30 cellular contexts compared by ENCODE assay signal in the genomic region with DNA sequence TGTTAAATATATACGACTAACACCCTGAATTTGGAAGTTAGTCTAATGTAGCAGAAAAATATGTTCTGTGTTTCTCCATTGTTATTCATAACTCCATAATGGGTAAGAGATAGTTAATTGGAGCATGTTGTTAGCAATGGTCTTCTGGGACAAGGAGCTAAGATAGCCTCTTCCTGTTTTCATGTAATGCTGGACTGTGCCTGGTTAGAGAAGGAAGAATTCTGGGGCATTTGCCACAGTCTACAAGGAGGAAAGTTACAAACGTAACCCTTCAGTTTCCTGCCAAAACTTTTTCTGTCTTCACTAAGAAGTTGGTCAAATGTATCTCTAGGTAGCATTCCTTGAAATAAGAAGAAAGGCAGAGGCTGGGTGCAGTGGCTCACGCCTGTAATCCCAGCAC.
"Had no signal": no experiment of that assay in that cellular context is flagged by ENCODE, and none has a peak within 500 bp of the region (broad histone marks: within the 10 kb centered on the region; RNA-seq: fewer than 3 reads in every experiment).

No MANE protein-coding gene starts in this region.

- H3K27me3 ChIP-seq: adrenal gland, cardiac muscle cell, foreskin keratinocyte, heart right ventricle, sigmoid colon, uterus had no signal

- H3K36me3 Mint-ChIP-seq: natural killer cell; stimulated activated memory B cell treated with anti-CD40 and anti-IgM and Interleukin-4, amounts not matched to agents 10 μg/mL and 1 μg/mL and 100 μg/mL, for 72 hours had no signal

- H3K36me3 ChIP-seq: adrenal gland, uterus had no signal

- ATAC-seq: activated naive CD4-positive, alpha-beta T cell treated with anti-CD3 and anti-CD28 coated beads, Interleukin-2, amount 50 U/mL, for 72 hours; activated T-helper 17 cell treated with anti-CD3 and anti-CD28 coated beads, Interleukin-2, amount 50 U/mL, for 72 hours; effector memory CD8-positive, alpha-beta T cell; foreskin keratinocyte; left lobe of liver; natural killer cell; stimulated activated memory B cell treated with anti-CD40 and anti-IgM and Interleukin-4, amounts not matched to agents 10 μg/mL and 1 μg/mL and 100 μg/mL, for 72 hours; stimulated activated naive CD8-positive, alpha-beta T cell treated with anti-CD3 and anti-CD28 coated beads, Interleukin-15, amount 100 ng/mL, for 72 hours had no signal

- H3K27ac Mint-ChIP-seq: activated T-helper 17 cell treated with anti-CD3 and anti-CD28 coated beads, Interleukin-2, amount 50 U/mL, for 72 hours; brain; effector memory CD8-positive, alpha-beta T cell; natural killer cell; stimulated activated memory B cell treated with anti-CD40 and anti-IgM and Interleukin-4, amounts not matched to agents 10 μg/mL and 1 μg/mL and 100 μg/mL, for 72 hours; stimulated activated naive CD8-positive, alpha-beta T cell treated with anti-CD3 and anti-CD28 coated beads, Interleukin-15, amount 100 ng/mL, for 72 hours; type B pancreatic cell had no signal

- H3K27ac ChIP-seq: adrenal gland, cardiac muscle cell, foreskin keratinocyte, sigmoid colon, uterus had no signal

- H3K9me3 Mint-ChIP-seq: activated naive CD4-positive, alpha-beta T cell treated with anti-CD3 and anti-CD28 coated beads, Interleukin-2, amount 50 U/mL, for 72 hours; activated T-helper 17 cell treated with anti-CD3 and anti-CD28 coated beads, Interleukin-2, amount 50 U/mL, for 72 hours; brain; effector memory CD8-positive, alpha-beta T cell; natural killer cell; stimulated activated memory B cell treated with anti-CD40 and anti-IgM and Interleukin-4, amounts not matched to agents 10 μg/mL and 1 μg/mL and 100 μg/mL, for 72 hours; stimulated activated naive CD8-positive, alpha-beta T cell treated with anti-CD3 and anti-CD28 coated beads, Interleukin-15, amount 100 ng/mL, for 72 hours; type B pancreatic cell had no signal

- DNase-seq: activated CD4-positive, alpha-beta T cell treated with anti-CD3 and anti-CD28 coated beads, Interleukin-2, amount 50 U/mL, for 1 hour; activated CD4-positive, CD25-positive, alpha-beta regulatory T cell treated with anti-CD3 and anti-CD28 coated beads, Interleukin-2, amount 50 U/mL, for 72 hours; activated CD8-positive, alpha-beta memory T cell treated with anti-CD3 and anti-CD28 coated beads, Interleukin-2, amount 50 U/mL, for 4 hours; activated gamma-delta T cell treated with Interleukin-2 at 50 U/mL for 16 hours; activated T-cell treated with anti-CD3 and anti-CD28 coated beads, Interleukin-2, amount 50 U/mL, for 1 hour; adrenal gland; aorta; cortex of kidney; effector memory CD8-positive, alpha-beta T cell; foreskin keratinocyte; heart right ventricle; kidney glomerular epithelial cell; mesendoderm; natural killer cell; posterior cingulate gyrus; sigmoid colon; small intestine; stimulated activated CD4-positive, alpha-beta T cell treated with anti-CD3 and anti-CD28 coated beads, Interleukin-4, amount 100 ng/mL, for 4 hours; stimulated activated CD8-positive, alpha-beta memory T cell treated with anti-CD3 and anti-CD28 coated beads, Interleukin-4, amount 100 ng/mL, for 48 hours; stimulated activated naive CD8-positive, alpha-beta T cell treated with anti-CD3 and anti-CD28 coated beads, Interleukin-15, amount 100 ng/mL, for 72 hours; substantia nigra; uterus had no signal

- H3K9me3 ChIP-seq: adrenal gland, heart right ventricle, sigmoid colon, uterus had no signal

- H3K27me3 Mint-ChIP-seq: activated T-helper 17 cell treated with anti-CD3 and anti-CD28 coated beads, Interleukin-2, amount 50 U/mL, for 72 hours; brain; effector memory CD8-positive, alpha-beta T cell; stimulated activated memory B cell treated with anti-CD40 and anti-IgM and Interleukin-4, amounts not matched to agents 10 μg/mL and 1 μg/mL and 100 μg/mL, for 72 hours; stimulated activated naive CD8-positive, alpha-beta T cell treated with anti-CD3 and anti-CD28 coated beads, Interleukin-15, amount 100 ng/mL, for 72 hours; type B pancreatic cell had no signal

- H3K4me3 ChIP-seq: adrenal gland, cardiac muscle cell, heart right ventricle, lung, sigmoid colon, uterus had no signal

- H3K4me1 Mint-ChIP-seq: activated T-helper 17 cell treated with anti-CD3 and anti-CD28 coated beads, Interleukin-2, amount 50 U/mL, for 72 hours had no signal

- H3K4me1 ChIP-seq: foreskin keratinocyte, uterus had no signal

- H3K4me3 Mint-ChIP-seq: activated T-helper 17 cell treated with anti-CD3 and anti-CD28 coated beads, Interleukin-2, amount 50 U/mL, for 72 hours; brain; effector memory CD8-positive, alpha-beta T cell; natural killer cell; stimulated activated memory B cell treated with anti-CD40 and anti-IgM and Interleukin-4, amounts not matched to agents 10 μg/mL and 1 μg/mL and 100 μg/mL, for 72 hours; stimulated activated naive CD8-positive, alpha-beta T cell treated with anti-CD3 and anti-CD28 coated beads, Interleukin-15, amount 100 ng/mL, for 72 hours; type B pancreatic cell had no signal

- FAIRE-seq: small intestine had no signal
